Comparison of ENCODE assay signal across 9 cellular contexts in the genomic region with DNA sequence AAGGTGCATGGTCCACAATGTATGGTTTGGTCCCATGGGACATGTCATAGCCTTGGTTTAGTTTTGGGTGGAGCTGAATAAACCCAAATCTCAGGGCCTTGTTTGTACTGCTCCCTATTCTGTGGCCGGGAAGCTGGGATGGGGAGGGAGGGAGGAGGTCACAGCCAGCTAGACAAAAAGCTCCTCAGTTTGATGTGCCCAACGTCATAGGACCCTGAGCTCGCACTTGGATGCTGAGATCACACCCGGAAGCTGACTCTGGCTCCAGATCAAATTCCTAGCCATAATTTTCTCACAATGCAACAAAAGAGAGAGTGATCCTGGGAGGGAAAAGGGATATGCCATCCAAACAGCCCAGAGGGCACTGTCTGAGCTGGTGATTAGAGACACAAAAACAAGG. TPM values are rescaled to one million over a fixed set of nuclear protein-coding genes. Genes with fewer than 3 reads are reported as not detected.
DNase-seq lines count a peak whose midpoint lies in the region; ATAC-seq and TF ChIP-seq lines count a peak whose summit lies in the region.
"Had no signal": no experiment of that assay in that cellular context is flagged by ENCODE, and none has a peak within 500 bp of the region (broad histone marks: within the 10 kb centered on the region; RNA-seq: fewer than 3 reads in every experiment).

No MANE protein-coding gene starts in this region.

- no peaks in the 10 kb centered on the region for H3K36me3 Mint-ChIP-seq in osteocyte (ENCODE audit: unreplicated experiment)
- no peaks in the 10 kb centered on the region for H3K36me3 Mint-ChIP-seq in activated CD8-positive, alpha-beta memory T cell treated with anti-CD3 and anti-CD28 coated beads, Interleukin-2, amount 10 ng/mL, durations not matched to agents 7 days and 5 days
- H3K36me3 Mint-ChIP-seq: stimulated activated effector memory CD8-positive, alpha-beta T cell treated with anti-CD3 and anti-CD28 coated beads, Interleukin-12 subunit alpha, Interleukin-12 subunit beta, amount 100 ng/mL, for 72 hours had no signal

- H3K27me3 ChIP-seq in adipocyte (replicated peaks; ENCODE audit: control insufficient read depth, insufficient read depth, low read length): no peaks in the 10 kb centered on the region

- H3K27me3 Mint-ChIP-seq in osteocyte (ENCODE audit: unreplicated experiment): peaks cover 7% of the 10 kb centered on the region
- peaks cover 66% of the 10 kb centered on the region for H3K27me3 Mint-ChIP-seq in activated CD8-positive, alpha-beta memory T cell treated with anti-CD3 and anti-CD28 coated beads, Interleukin-2, amount 10 ng/mL, durations not matched to agents 7 days and 5 days

- peak overlapping the region; percentile 84 for H3K4me3 ChIP-seq in adipocyte (ENCODE audit: low read length)

- TF ChIP-seq CTCF in AG09319 (IDR thresholded peaks at IDR 0.05; ENCODE audit: low read depth, low read length) (no peak), osteocyte (IDR thresholded peaks at IDR 0.05) (no peak)

- no peaks in the 10 kb centered on the region for H3K9me3 ChIP-seq in adipocyte (ENCODE audit: control insufficient read depth, low read length)

- H3K9ac ChIP-seq in adipocyte (ENCODE audit: low read length): peak overlapping the region; percentile 99

- peaks cover 59% of the 10 kb centered on the region for H3K4me1 ChIP-seq in adipocyte (ENCODE audit: control insufficient read depth, insufficient read depth, low read length)

- peak overlapping the region; percentile 98 for H3K27ac Mint-ChIP-seq in osteocyte (ENCODE audit: unreplicated experiment)
- no peak overlapping the region for H3K27ac Mint-ChIP-seq in activated CD8-positive, alpha-beta memory T cell treated with anti-CD3 and anti-CD28 coated beads, Interleukin-2, amount 10 ng/mL, durations not matched to agents 7 days and 5 days
- H3K27ac Mint-ChIP-seq: stimulated activated effector memory CD8-positive, alpha-beta T cell treated with anti-CD3 and anti-CD28 coated beads, Interleukin-12 subunit alpha, Interleukin-12 subunit beta, amount 100 ng/mL, for 72 hours had no signal

- peaks cover 9% of the 10 kb centered on the region for H3K36me3 ChIP-seq in adipocyte (ENCODE audit: control insufficient read depth, insufficient read depth, low read length, severe bottlenecking)

- no peak overlapping the region for H3K4me3 Mint-ChIP-seq in osteocyte (ENCODE audit: unreplicated experiment)
- no peak overlapping the region for H3K4me3 Mint-ChIP-seq in activated CD8-positive, alpha-beta memory T cell treated with anti-CD3 and anti-CD28 coated beads, Interleukin-2, amount 10 ng/mL, durations not matched to agents 7 days and 5 days
- H3K4me3 Mint-ChIP-seq: stimulated activated effector memory CD8-positive, alpha-beta T cell treated with anti-CD3 and anti-CD28 coated beads, Interleukin-12 subunit alpha, Interleukin-12 subunit beta, amount 100 ng/mL, for 72 hours had no signal

- DNase-seq in AG09319 (ENCODE audit: extremely low read depth, low read depth) (peak; percentile 43), adipocyte (ENCODE audit: low read depth) (peak; percentile 58), glomerular visceral epithelial cell (ENCODE audit: extremely low spot score) (peak; percentile 61), osteocyte (ENCODE audit: extremely low spot score, unreplicated experiment) (no peak), GOT3 (lab: John Stamatoyannopoulos, UW) (no peak), 8988T (no peak)
- no peak for DNase-seq in activated CD8-positive, alpha-beta memory T cell treated with anti-CD3 and anti-CD28 coated beads for 24 hours
- no peak for DNase-seq in activated CD8-positive, alpha-beta memory T cell treated with anti-CD3 and anti-CD28 coated beads, Interleukin-2, amount 10 ng/mL, durations not matched to agents 7 days and 5 days

- H3K9me3 Mint-ChIP-seq in osteocyte (ENCODE audit: unreplicated experiment): no peaks in the 10 kb centered on the region
- H3K9me3 Mint-ChIP-seq in activated CD8-positive, alpha-beta memory T cell treated with anti-CD3 and anti-CD28 coated beads, Interleukin-2, amount 10 ng/mL, durations not matched to agents 7 days and 5 days (ENCODE audit: low read depth): no peaks in the 10 kb centered on the region
- H3K9me3 Mint-ChIP-seq: stimulated activated effector memory CD8-positive, alpha-beta T cell treated with anti-CD3 and anti-CD28 coated beads, Interleukin-12 subunit alpha, Interleukin-12 subunit beta, amount 100 ng/mL, for 72 hours had no signal

- no peak for ATAC-seq in activated CD8-positive, alpha-beta memory T cell treated with anti-CD3 and anti-CD28 coated beads, Interleukin-2, amount 10 ng/mL, durations not matched to agents 7 days and 5 days
- ATAC-seq: stimulated activated effector memory CD8-positive, alpha-beta T cell treated with anti-CD3 and anti-CD28 coated beads, Interleukin-12 subunit alpha, Interleukin-12 subunit beta, amount 100 ng/mL, for 72 hours had no signal

- peaks cover 36% of the 10 kb centered on the region for H3K4me1 Mint-ChIP-seq in osteocyte (ENCODE audit: unreplicated experiment)
- H3K4me1 Mint-ChIP-seq in activated CD8-positive, alpha-beta memory T cell treated with anti-CD3 and anti-CD28 coated beads, Interleukin-2, amount 10 ng/mL, durations not matched to agents 7 days and 5 days: no peaks in the 10 kb centered on the region
- H3K4me1 Mint-ChIP-seq: stimulated activated effector memory CD8-positive, alpha-beta T cell treated with anti-CD3 and anti-CD28 coated beads, Interleukin-12 subunit alpha, Interleukin-12 subunit beta, amount 100 ng/mL, for 72 hours had no signal

- CTCF ChIA-PET in activated CD8-positive, alpha-beta memory T cell treated with anti-CD3 and anti-CD28 coated beads, Interleukin-2, amount 10 ng/mL, durations not matched to agents 7 days and 5 days (lab: Charles Lee): interaction anchor here (0.6 kb wide), 1 partner anchor 18 kb away, joined by 3 read pairs; no protein-coding TSS in a partner anchor

RNA-seq across cellular contexts. Expression of a gene that starts 1.5 kb away (rescaled TPM):
- total RNA-seq in osteocyte: 0.34 TPM in 1 of 2 replicates, not detected in the other
- not detected for total RNA-seq in activated CD8-positive, alpha-beta memory T cell treated with anti-CD3 and anti-CD28 coated beads, Interleukin-2, amount 10 ng/mL, durations not matched to agents 7 days and 5 days

RNA-seq across cellular contexts. Expression of a gene that starts 2.4 kb away (rescaled TPM):
- 35.5 and 42.3 TPM in 2 replicates for total RNA-seq in osteocyte
- not detected for total RNA-seq in activated CD8-positive, alpha-beta memory T cell treated with anti-CD3 and anti-CD28 coated beads, Interleukin-2, amount 10 ng/mL, durations not matched to agents 7 days and 5 days

RNA-seq across cellular contexts. Expression of a gene that starts 4.7 kb away (rescaled TPM):
- 0.42 and 0.62 TPM in 2 replicates for total RNA-seq in osteocyte
- total RNA-seq in activated CD8-positive, alpha-beta memory T cell treated with anti-CD3 and anti-CD28 coated beads, Interleukin-2, amount 10 ng/mL, durations not matched to agents 7 days and 5 days: not detected

RNA-seq across cellular contexts. Expression of a gene that starts 23.1 kb away (rescaled TPM):
- total RNA-seq in osteocyte: 9.7 and 10.6 TPM in 2 replicates
- 10 to 100 TPM in 1 of 2 experiments, 1 to 10 TPM in 1; 9.0 to 10.3 TPM for total RNA-seq in activated CD8-positive, alpha-beta memory T cell treated with anti-CD3 and anti-CD28 coated beads, Interleukin-2, amount 10 ng/mL, durations not matched to agents 7 days and 5 days

RNA-seq across cellular contexts. Expression of a gene that starts 34.7 kb away (rescaled TPM):
- 12.5 and 17.2 TPM in 2 replicates for total RNA-seq in osteocyte
- total RNA-seq in activated CD8-positive, alpha-beta memory T cell treated with anti-CD3 and anti-CD28 coated beads, Interleukin-2, amount 10 ng/mL, durations not matched to agents 7 days and 5 days: 10 to 100 TPM; 16.4 to 20.4 TPM

Comparison
In these comparisons a context has a peak if more than half of its experiments do, and no peak if none do; other contexts are left out.
1. DNase-seq: peak in AG09319 (single experiment), adipocyte (single experiment) and glomerular visceral epithelial cell (single experiment); none in osteocyte (single experiment), GOT3 (single experiment), activated CD8-positive, alpha-beta memory T cell treated with anti-CD3 and anti-CD28 coated beads for 24 hours (single experiment), activated CD8-positive, alpha-beta memory T cell treated with anti-CD3 and anti-CD28 coated beads, Interleukin-2, amount 10 ng/mL, durations not matched to agents 7 days and 5 days (single experiment) and 8988T (single experiment).
2. RNA of a gene that starts 2.4 kb away (total RNA-seq): 35.5 to 42.3 TPM in osteocyte; not detected in activated CD8-positive, alpha-beta memory T cell treated with anti-CD3 and anti-CD28 coated beads, Interleukin-2, amount 10 ng/mL, durations not matched to agents 7 days and 5 days; every median in the first group is over 10 times any median in the second.